ENCODE assay signal across 1 cellular context in genomic region chr11:132022285-132022684, GRCh38.
TF ChIP-seq lines count a peak whose summit lies in the region.

No MANE protein-coding gene starts in this region.

TF ChIP-seq in SK-N-SH, 30 proteins besides CTCF, POLR2A, EP300 and RAD21 (continued from another document):
- TF ChIP-seq REST (IDR thresholded peaks at IDR 0.05; ENCODE audit: low read depth, low read length) (no peak), MXI1 (IDR thresholded peaks at IDR 0.05; ENCODE audit: low read depth, low read length) (no peak), NRF1 (IDR thresholded peaks at IDR 0.05; ENCODE audit: low read depth, low read length) (no peak), FOXM1 (IDR thresholded peaks at IDR 0.05; ENCODE audit: low read depth) (no peak)
